ENCODE assay signal across 9 cellular contexts in genomic region chr7:42930889-42931288, GRCh38. TPM values are rescaled to one million over a fixed set of nuclear protein-coding genes. Genes with fewer than 3 reads are reported as not detected.
DNase-seq lines count a peak whose midpoint lies in the region; ATAC-seq, FAIRE-seq and TF ChIP-seq lines count a peak whose summit lies in the region.
"Had no signal": no experiment of that assay in that cellular context is flagged by ENCODE, and none has a peak within 500 bp of the region (broad histone marks: within the 10 kb centered on the region; RNA-seq: fewer than 3 reads in every experiment).

No MANE protein-coding gene starts in this region.

- peak overlapping the region; percentile 100 for H3K4me3 Mint-ChIP-seq in T-helper 17 cell

- peaks cover 6% of the 10 kb centered on the region for H3K36me3 Mint-ChIP-seq in T-helper 17 cell (ENCODE audit: low read depth)

- TF ChIP-seq CTCF in fibroblast of villous mesenchyme (IDR thresholded peaks at IDR 0.05; ENCODE audit: insufficient read depth, low read depth, low read length) = no peak

- DNase-seq in GM12892 (ENCODE audit: insufficient read length) = no peak
- no peak for DNase-seq in T-helper 17 cell
- DNase-seq in fibroblast of villous mesenchyme (ENCODE audit: low read depth) = peak; percentile 54
- DNase-seq in skeletal muscle cell (ENCODE audit: low read depth) = no peak
- no peak for DNase-seq in cerebellum (ENCODE audit: low spot score)
- no peak for DNase-seq in HEK293T (ENCODE audit: extremely low spot score)
- DNase-seq in amygdala (lab: John Stamatoyannopoulos, UW) = no peak
- DNase-seq in NCI-H524 treated with DMSO at 0.1 percent for 48 hours (lab: John Stamatoyannopoulos, UW) = no peak
- DNase-seq: activated CD8-positive, alpha-beta memory T cell treated with anti-CD3 and anti-CD28 coated beads, Interleukin-2, amount 50 U/mL, for 48 hours had no signal

- no peak for TF ChIP-seq POLR2A in GM12892 (IDR thresholded peaks at IDR 0.05; ENCODE audit: low read depth, low read length)

- ATAC-seq in T-helper 17 cell = no peak

- H3K9me3 ChIP-seq in T-helper 17 cell (ENCODE audit: control insufficient read depth, low read length, poor library complexity, severe bottlenecking) = no peaks in the 10 kb centered on the region

- CTCF ChIA-PET in HEK293T (lab: Yijun Ruan, JAX) = interaction anchor here (0.8 kb wide), 1 partner anchor 495 kb away, joined by 3 read pairs; no protein-coding TSS in a partner anchor

- H3K4me1 Mint-ChIP-seq in T-helper 17 cell = peaks cover 37% of the 10 kb centered on the region

- POLR2A ChIA-PET in HEK293T (lab: Yijun Ruan, JAX) = interaction anchor here (1.2 to 1.5 kb wide), 2 partner anchors 9 to 332 kb away, joined by 3 to 4 read pairs; no protein-coding TSS in a partner anchor

- no peaks in the 10 kb centered on the region for H3K27me3 Mint-ChIP-seq in T-helper 17 cell

- FAIRE-seq in GM12892 (lab: Jason Lieb, UNC) = peak; percentile 5

- peak overlapping the region; percentile 98 for H3K27ac Mint-ChIP-seq in T-helper 17 cell

- H3K4me3 ChIP-seq in fibroblast of villous mesenchyme (ENCODE audit: low read depth, low read length) (peak overlapping the region; percentile 91), skeletal muscle cell (ENCODE audit: low read depth, low read length) (peak overlapping the region; percentile 99)

TF ChIP-seq in HEK293T, 16 proteins besides CTCF, POLR2A, EP300 and RAD21:
- no peak for TF ChIP-seq PKNOX1 (IDR thresholded peaks at IDR 0.05)
- TF ChIP-seq SUZ12 (IDR thresholded peaks at IDR 0.05) = no peak
- no peak for TF ChIP-seq HDGF (IDR thresholded peaks at IDR 0.05; ENCODE audit: borderline replicate concordance)
- no peak for TF ChIP-seq FOXK2 (IDR thresholded peaks at IDR 0.05)
- TF ChIP-seq TARDBP (IDR thresholded peaks at IDR 0.05) = no peak
- TF ChIP-seq BHLHE40 (IDR thresholded peaks at IDR 0.05; ENCODE audit: borderline replicate concordance) = no peak
- no peak for TF ChIP-seq ARNT (IDR thresholded peaks at IDR 0.05)

RNA-seq across cellular contexts. Expression of gene PSMA2, which starts 1.1 kb away (rescaled TPM):
- polyA plus RNA-seq in GM12892 (2012; ENCODE audit: missing spikeins) = 361 TPM
- total RNA-seq in T-helper 17 cell (10 to 100 TPM; 42.1 to 49.8 TPM), fibroblast of villous mesenchyme (55.1 and 67.8 TPM in 2 replicates), cerebellum (29.8 TPM)

RNA-seq across cellular contexts. Expression of gene MRPL32, which starts 1.3 kb away (rescaled TPM):
- polyA plus RNA-seq in GM12892 (2012; ENCODE audit: missing spikeins) = 103 TPM
- total RNA-seq in T-helper 17 cell (10 to 100 TPM; 31.1 to 39.1 TPM), fibroblast of villous mesenchyme (40.3 and 46.6 TPM in 2 replicates), cerebellum (29.6 TPM)

RNA-seq across cellular contexts. Expression of gene C7orf25, which starts 19.0 kb away (rescaled TPM):
- 2.6 TPM for polyA plus RNA-seq in GM12892 (2012; ENCODE audit: missing spikeins)
- total RNA-seq in T-helper 17 cell (1 to 10 TPM; 1.9 to 2.9 TPM), fibroblast of villous mesenchyme (4.5 and 5.2 TPM in 2 replicates), cerebellum (13.7 TPM)
